8 cellular contexts compared by ENCODE assay signal in genomic region chr16:56930516-56931252, GRCh38. TPM values are rescaled to one million over a fixed set of nuclear protein-coding genes. Genes with fewer than 3 reads are reported as not detected.
A peak's percentile ranks its signal among the peaks of the same experiment; 100 is the strongest.
DNase-seq lines count a peak whose midpoint lies in the region; ATAC-seq and TF ChIP-seq lines count a peak whose summit lies in the region.

No MANE protein-coding gene starts in this region.

- H3K27ac Mint-ChIP-seq in activated B cell treated with CpG ODN at 0.5 μM for 24 hours, result peak overlapping the region; percentile 95

- H3K27me3 ChIP-seq in right atrium auricular region (no peaks in the 10 kb centered on the region), vagina (no peaks in the 10 kb centered on the region)

- H3K36me3 Mint-ChIP-seq in activated B cell treated with CpG ODN at 0.5 μM for 24 hours (ENCODE audit: low read depth), result peaks cover 35% of the 10 kb centered on the region

- intact Hi-C loops in left cardiac atrium (cut with DNase I), result no loop called here
- intact Hi-C loops in activated B cell treated with CpG ODN at 0.5 μM for 24 hours (cut with micrococcal nuclease), result loop anchor here (1.0 to 10.0 kb wide), 7 partner anchors 13 to 607 kb away; partner anchors contain the start of genes AMFR, CCDC102A, MT1A and MT1M
- intact Hi-C loops in vagina (cut with DNase I), result loop anchor here (5.0 to 10.0 kb wide), 2 partner anchors 57 to 66 kb away; partner anchors contain the start of genes NLRC5 and SLC12A3

- ATAC-seq in left cardiac atrium, result no peak
- no peak for ATAC-seq in activated B cell treated with CpG ODN at 0.5 μM for 24 hours (ENCODE audit: low read depth)
- no peak for ATAC-seq in GM18907 (IDR thresholded peaks at IDR 0.05; ENCODE audit: unreplicated experiment)

- H3K4me3 ChIP-seq in right atrium auricular region, result no peak overlapping the region
- no peak overlapping the region for H3K4me3 ChIP-seq in mesodermal cell (ENCODE audit: extremely low read depth, insufficient read depth, low read length, poor library complexity, severe bottlenecking)
- no peak overlapping the region for H3K4me3 ChIP-seq in vagina

- CTCF ChIA-PET in activated B cell treated with CpG ODN at 0.5 μM for 24 hours (lab: Charles Lee), result interaction anchor here (0.8 to 2.2 kb wide), 6 partner anchors 11 to 63 kb away, joined by 3 to 13 read pairs (median 4); no protein-coding TSS in a partner anchor

- POLR2A ChIA-PET in activated B cell treated with CpG ODN at 0.5 μM for 24 hours (lab: Charles Lee), result interaction anchor here (0.6 to 22.7 kb wide), 19 partner anchors 9 to 115 kb away, joined by 3 to 795 read pairs (median 10); partner anchors contain the start of gene SLC12A3

- H3K4me3 Mint-ChIP-seq in activated B cell treated with CpG ODN at 0.5 μM for 24 hours, result peak overlapping the region; percentile 97

- peak overlapping the region; percentile 42 to 96 for H3K27ac ChIP-seq in right atrium auricular region
- peak overlapping the region; percentile 5 for H3K27ac ChIP-seq in mesodermal cell (ENCODE audit: low read depth, low read length, severe bottlenecking)
- peak overlapping the region; percentile 100 for H3K27ac ChIP-seq in vagina

- no peak for DNase-seq in right atrium auricular region (ENCODE audit: low spot score)
- no peak for DNase-seq in left cardiac atrium
- no peak for DNase-seq in activated B cell treated with CpG ODN at 0.5 μM for 24 hours
- no peak for DNase-seq in vagina (ENCODE audit: extremely low spot score in 2 of 2)
- no peak for DNase-seq in stimulated activated CD4-positive, alpha-beta T cell treated with anti-CD3 and anti-CD28 coated beads, Interleukin-15, amount 100 ng/mL, for 24 hours
- DNase-seq in LoVo (ENCODE audit: low spot score), result no peak

- no peak for TF ChIP-seq CTCF in right atrium auricular region (IDR thresholded peaks at IDR 0.05)
- no peak for TF ChIP-seq CTCF in activated B cell treated with CpG ODN at 0.5 μM for 24 hours (IDR thresholded peaks at IDR 0.05)
- no peak for TF ChIP-seq CTCF in vagina (IDR thresholded peaks at IDR 0.05)

- no peaks in the 10 kb centered on the region for H3K9me3 Mint-ChIP-seq in activated B cell treated with CpG ODN at 0.5 μM for 24 hours

- TF ChIP-seq POLR2A in vagina (IDR thresholded peaks at IDR 0.05), result no peak

- no peaks in the 10 kb centered on the region for H3K9me3 ChIP-seq in right atrium auricular region
- no peaks in the 10 kb centered on the region for H3K9me3 ChIP-seq in mesodermal cell (ENCODE audit: control insufficient read depth, low read length)
- H3K9me3 ChIP-seq in vagina, result no peaks in the 10 kb centered on the region

- 91 to 96% methylated on average over 11 to 13 of the region's 14 CpGs for WGBS in mesodermal cell (ENCODE audit: insufficient coverage in 2 of 2), 2 experiments

- H3K4me1 ChIP-seq in right atrium auricular region (peaks cover 0 to 35% of the 10 kb centered on the region in 2 donors), mesodermal cell (ENCODE audit: control insufficient read depth, insufficient read depth, low read length, poor library complexity, severe bottlenecking) (no peaks in the 10 kb centered on the region), vagina (peaks cover 33% of the 10 kb centered on the region)

- H3K27me3 Mint-ChIP-seq in activated B cell treated with CpG ODN at 0.5 μM for 24 hours, result no peaks in the 10 kb centered on the region

- peaks cover 9% of the 10 kb centered on the region for H3K36me3 ChIP-seq in right atrium auricular region
- peaks cover 21% of the 10 kb centered on the region for H3K36me3 ChIP-seq in mesodermal cell (ENCODE audit: control insufficient read depth, insufficient read depth, low read length)
- H3K36me3 ChIP-seq in vagina, result peaks cover 0 to 10% of the 10 kb centered on the region in 2 donors

- H3K4me1 Mint-ChIP-seq in activated B cell treated with CpG ODN at 0.5 μM for 24 hours, result peaks cover 48% of the 10 kb centered on the region

RNA-seq across cellular contexts. Expression of gene HERPUD1, which starts 1.3 kb away (rescaled TPM):
- total RNA-seq in right atrium auricular region (100 to 1,000 TPM in 1 of 2 donors, 10 to 100 TPM in 1; 76.4 to 140 TPM), left cardiac atrium (100 to 1,000 TPM; 105 to 113 TPM), activated B cell treated with CpG ODN at 0.5 μM for 24 hours (766 and 820 TPM in 2 replicates), vagina (97.7 TPM)
- polyA plus RNA-seq in mesodermal cell (2013, experiment 1 of 2), result 86.7 TPM
- 84.5 TPM for polyA plus RNA-seq in mesodermal cell (2013, experiment 2 of 2)

RNA-seq across cellular contexts. Expression of gene CETP, which starts 31.1 kb away (rescaled TPM):
- total RNA-seq in right atrium auricular region, result not detected
- total RNA-seq in left cardiac atrium, result under 1 TPM; 0.16 to 0.65 TPM
- 1.0 and 1.4 TPM in 2 replicates for total RNA-seq in activated B cell treated with CpG ODN at 0.5 μM for 24 hours
- polyA plus RNA-seq in mesodermal cell (2013, experiment 1 of 2), result 0.26 TPM
- polyA plus RNA-seq in mesodermal cell (2013, experiment 2 of 2), result not detected
- not detected for total RNA-seq in vagina

RNA-seq across cellular contexts. Expression of gene NLRC5, which starts 58.7 kb away (rescaled TPM):
- 1 to 10 TPM; 8.0 to 9.7 TPM for total RNA-seq in right atrium auricular region
- total RNA-seq in left cardiac atrium, result 10 to 100 TPM; 14.2 to 31.5 TPM
- total RNA-seq in activated B cell treated with CpG ODN at 0.5 μM for 24 hours, result 296 and 372 TPM in 2 replicates
- 0.44 TPM for polyA plus RNA-seq in mesodermal cell (2013, experiment 1 of 2)
- 0.30 TPM for polyA plus RNA-seq in mesodermal cell (2013, experiment 2 of 2)
- total RNA-seq in vagina, result 114 TPM

Comparison
In these comparisons a context has a peak if more than half of its experiments do, and no peak if none do; other contexts are left out.
1. H3K27ac ChIP-seq: peak in every context shown above with its lines; median percentile 100 in vagina; 69 in right atrium auricular region; 5 in mesodermal cell.
2. intact Hi-C loops: an anchor here in activated B cell treated with CpG ODN at 0.5 μM for 24 hours (1.0 to 10.0 kb wide) and vagina (5.0 to 10.0 kb wide); none called in left cardiac atrium.